Comparison of ENCODE assay signal across 1 cellular context in genomic region chrX:41010188-41010846, GRCh38.
TF ChIP-seq lines count a peak whose summit lies in the region.

No MANE protein-coding gene starts in this region.

TF ChIP-seq in K562, 482 proteins besides CTCF, POLR2A, EP300 and RAD21 (continued from another document and continues in another):
- TF ChIP-seq ZBTB5 (IDR thresholded peaks at IDR 0.05) (no peak), CLOCK (CRISPR knock-in tag; IDR thresholded peaks at IDR 0.05; ENCODE audit: borderline replicate concordance) (no peak), CHD7 (IDR thresholded peaks at IDR 0.05; ENCODE audit: low read depth, low read length) (no peak), ZNF224 (CRISPR knock-in tag; IDR thresholded peaks at IDR 0.05) (no peak), MAZ (CRISPR knock-in tag; conservative IDR thresholded peaks at IDR 0.05 in 1 of 2, IDR thresholded peaks at IDR 0.05 in 1 of 2) (peak in 1 of 2 experiments; percentile 40; a peak in 1 of 4 replicates), EHMT2 (IDR thresholded peaks at IDR 0.05) (no peak), TAF1 (IDR thresholded peaks at IDR 0.05; ENCODE audit: control insufficient read depth, extremely low read depth, insufficient read depth, low read length, severe bottlenecking) (peak; percentile 60), SUPT5H (IDR thresholded peaks at IDR 0.05) (peak; percentile 65), ZNF197 (CRISPR knock-in tag; IDR thresholded peaks at IDR 0.05; ENCODE audit: low read depth) (no peak), GTF2A2 (tag; IDR thresholded peaks at IDR 0.05) (no peak), PCBP1 (IDR thresholded peaks at IDR 0.05; ENCODE audit: low read depth, low read length, poor library complexity, severe bottlenecking) (no peak), DPF2 (IDR thresholded peaks at IDR 0.05) (peak; percentile 60; the same call in 1 of the 2 replicates), RHOXF2B (CRISPR knock-in tag; conservative IDR thresholded peaks at IDR 0.05) (no peak), ZBTB7A (IDR thresholded peaks at IDR 0.05; ENCODE audit: borderline replicate concordance, control insufficient read depth, low read depth, low read length) (peak; percentile 80), TEAD2 (tag; IDR thresholded peaks at IDR 0.05) (no peak), ZNF75A (CRISPR knock-in tag; IDR thresholded peaks at IDR 0.05) (no peak), STAT5B (CRISPR knock-in tag; IDR thresholded peaks at IDR 0.05) (no peak), ZNF316 (IDR thresholded peaks at IDR 0.05) (peak; percentile 34; the same call in 1 of the 2 replicates), SOX6 (IDR thresholded peaks at IDR 0.05) (peak; percentile 45; the same call in 1 of the 2 replicates), KDM4B (IDR thresholded peaks at IDR 0.05; ENCODE audit: borderline replicate concordance in 2 of 2, low read depth in 1 of 2) (peak in 1 of 2 experiments; percentile 41; a peak in 1 of 4 replicates), TAF9B (IDR thresholded peaks at IDR 0.05; ENCODE audit: partially characterized antibody) (peak; percentile 61), PATZ1 (CRISPR knock-in tag; IDR thresholded peaks at IDR 0.05; ENCODE audit: borderline replicate concordance) (no peak), SMARCB1 (IDR thresholded peaks at IDR 0.05; ENCODE audit: insufficient read length, low read depth) (no peak), ZC3H11A (IDR thresholded peaks at IDR 0.05; ENCODE audit: low read depth, low read length) (no peak), TARDBP (IDR thresholded peaks at IDR 0.05) (no peak), SMAD4 (CRISPR knock-in tag; conservative IDR thresholded peaks at IDR 0.05) (peak; percentile 77; the same call in 1 of the 2 replicates), STAT5A (IDR thresholded peaks at IDR 0.05; ENCODE audit: borderline replicate concordance, low read length) (peak; percentile 66), RCOR1 (IDR thresholded peaks at IDR 0.05; ENCODE audit: borderline replicate concordance in 1 of 2, low read depth in 2 of 2, low read length in 2 of 2) (peak in 1 of 2 experiments; percentile 2; a peak in 2 of 4 replicates), NR2C1 (IDR thresholded peaks at IDR 0.05) (peak; percentile 86), NR2C1 (tag; IDR thresholded peaks at IDR 0.05) (peak; percentile 92), YY1 (IDR thresholded peaks at IDR 0.05; ENCODE audit: borderline replicate concordance in 1 of 3, control insufficient read depth in 1 of 3, extremely low read depth in 1 of 3, insufficient read depth in 3 of 3, insufficient read length in 1 of 3, insufficient replicate concordance in 2 of 3, low read depth in 1 of 3, low read length in 2 of 3) (peak in 2 of 3 experiments; percentile 9 to 71), ZNF699 (CRISPR knock-in tag; IDR thresholded peaks at IDR 0.05; ENCODE audit: insufficient replicate concordance) (no peak), CBFA2T2 (conservative IDR thresholded peaks at IDR 0.05) (0 out of 2 replicates have a peak, but pooled peaks have one; percentile 10), FOXA1 (IDR thresholded peaks at IDR 0.05; ENCODE audit: borderline replicate concordance) (no peak), STAG1 (CRISPR knock-in tag; IDR thresholded peaks at IDR 0.05; ENCODE audit: borderline replicate concordance) (no peak), HOXB6 (CRISPR knock-in tag; IDR thresholded peaks at IDR 0.05; ENCODE audit: borderline replicate concordance) (no peak), IRF9 (tag; IDR thresholded peaks at IDR 0.05) (no peak), ZNF511 (CRISPR knock-in tag; IDR thresholded peaks at IDR 0.05) (no peak), ZNF785 (CRISPR knock-in tag; IDR thresholded peaks at IDR 0.05) (no peak), PML (IDR thresholded peaks at IDR 0.05; ENCODE audit: low read length) (peak; percentile 20; the same call in 1 of the 2 replicates), MAX (CRISPR knock-in tag; IDR thresholded peaks at IDR 0.05) (no peak), POLR2G (IDR thresholded peaks at IDR 0.05; ENCODE audit: low read depth, low read length) (peak; percentile 84), E2F6 (IDR thresholded peaks at IDR 0.05; ENCODE audit: borderline replicate concordance in 1 of 2, extremely low read depth in 1 of 2, insufficient read depth in 1 of 2, insufficient read length in 1 of 2, low read depth in 1 of 2, low read length in 1 of 2, poor library complexity in 1 of 2, severe bottlenecking in 1 of 2) (peak; percentile 30 to 41)
